ENCODE assay signal across 7 cellular contexts in genomic region chr4:41982716-41983115, GRCh38.
"Had no signal": no experiment of that assay in that cellular context is flagged by ENCODE, and none has a peak within 500 bp of the region (broad histone marks: within the 10 kb centered on the region; RNA-seq: fewer than 3 reads in every experiment).

No MANE protein-coding gene starts in this region.

- H3K4me3 Mint-ChIP-seq: H9 had no signal

- H3K9me3 Mint-ChIP-seq: H9 had no signal

- DNase-seq: GOT3, H9, HCEC 1CT, IMR-90 had no signal

- H3K4me3 ChIP-seq: K562 had no signal

- ATAC-seq: K562 had no signal

- FAIRE-seq: H54, HTR-8/SVneo, K562 had no signal
